In genomic region chr2:156471772-156472171, GRCh38 we compare ENCODE assay signal across 16 cellular contexts.
"Had no signal": no experiment of that assay in that cellular context is flagged by ENCODE, and none has a peak within 500 bp of the region (broad histone marks: within the 10 kb centered on the region; RNA-seq: fewer than 3 reads in every experiment).

No MANE protein-coding gene starts in this region.

- H3K27me3 ChIP-seq: body of pancreas, gastrocnemius medialis, heart left ventricle had no signal

- ATAC-seq: body of pancreas, gastrocnemius medialis had no signal

- H3K4me3 ChIP-seq: body of pancreas, gastrocnemius medialis, heart left ventricle had no signal

- H3K27me3 Mint-ChIP-seq: activated CD4-positive, alpha-beta memory T cell treated with anti-CD3 and anti-CD28 coated beads, Interleukin-2, amount 10 ng/mL, durations not matched to agents 7 days and 5 days; activated CD8-positive, alpha-beta memory T cell treated with anti-CD3 and anti-CD28 coated beads, Interleukin-2, amount 10 ng/mL, durations not matched to agents 7 days and 5 days; activated naive CD8-positive, alpha-beta T cell treated with anti-CD3 and anti-CD28 coated beads for 36 hours; naive thymus-derived CD4-positive, alpha-beta T cell; stimulated activated naive CD8-positive, alpha-beta T cell treated with anti-CD3 and anti-CD28 coated beads, Interleukin-15, amount 100 ng/mL, for 72 hours had no signal

- DNase-seq: activated CD4-positive, alpha-beta memory T cell treated with anti-CD3 and anti-CD28 coated beads, Interleukin-2, amount 10 ng/mL, durations not matched to agents 7 days and 5 days; activated CD8-positive, alpha-beta memory T cell treated with anti-CD3 and anti-CD28 coated beads, Interleukin-2, amount 10 ng/mL, durations not matched to agents 7 days and 5 days; activated naive CD4-positive, alpha-beta T cell; activated naive CD8-positive, alpha-beta T cell treated with anti-CD3 and anti-CD28 coated beads for 36 hours; amygdala; body of pancreas; caudate nucleus; gastrocnemius medialis; heart left ventricle; kidney glomerular epithelial cell; left ventricle myocardium superior; mesenchymal stem cell; naive thymus-derived CD4-positive, alpha-beta T cell; nucleus accumbens; stimulated activated naive CD8-positive, alpha-beta T cell treated with anti-CD3 and anti-CD28 coated beads, Interleukin-15, amount 100 ng/mL, for 72 hours had no signal

- H3K27ac Mint-ChIP-seq: activated CD4-positive, alpha-beta memory T cell treated with anti-CD3 and anti-CD28 coated beads, Interleukin-2, amount 10 ng/mL, durations not matched to agents 7 days and 5 days; activated CD8-positive, alpha-beta memory T cell treated with anti-CD3 and anti-CD28 coated beads, Interleukin-2, amount 10 ng/mL, durations not matched to agents 7 days and 5 days; activated naive CD8-positive, alpha-beta T cell treated with anti-CD3 and anti-CD28 coated beads for 36 hours; T-helper 2 cell treated with Interferon-gamma antibody and Interleukin-4, amounts not matched to agents 5 μg/mL and 100 μg/mL, for 36 hours had no signal

- H3K9me3 ChIP-seq: body of pancreas, gastrocnemius medialis, heart left ventricle had no signal

- H3K36me3 ChIP-seq: gastrocnemius medialis, heart left ventricle had no signal

- H3K9me3 Mint-ChIP-seq: activated CD4-positive, alpha-beta memory T cell treated with anti-CD3 and anti-CD28 coated beads, Interleukin-2, amount 10 ng/mL, durations not matched to agents 7 days and 5 days; activated naive CD8-positive, alpha-beta T cell treated with anti-CD3 and anti-CD28 coated beads for 36 hours; naive thymus-derived CD4-positive, alpha-beta T cell; stimulated activated naive CD8-positive, alpha-beta T cell treated with anti-CD3 and anti-CD28 coated beads, Interleukin-15, amount 100 ng/mL, for 72 hours; T-helper 2 cell treated with Interferon-gamma antibody and Interleukin-4, amounts not matched to agents 5 μg/mL and 100 μg/mL, for 36 hours had no signal

- H3K4me3 Mint-ChIP-seq: activated CD4-positive, alpha-beta memory T cell treated with anti-CD3 and anti-CD28 coated beads, Interleukin-2, amount 10 ng/mL, durations not matched to agents 7 days and 5 days; activated CD8-positive, alpha-beta memory T cell treated with anti-CD3 and anti-CD28 coated beads, Interleukin-2, amount 10 ng/mL, durations not matched to agents 7 days and 5 days; activated naive CD8-positive, alpha-beta T cell treated with anti-CD3 and anti-CD28 coated beads for 36 hours; stimulated activated naive CD8-positive, alpha-beta T cell treated with anti-CD3 and anti-CD28 coated beads, Interleukin-15, amount 100 ng/mL, for 72 hours; T-helper 2 cell treated with Interferon-gamma antibody and Interleukin-4, amounts not matched to agents 5 μg/mL and 100 μg/mL, for 36 hours had no signal
